In genomic region chr2:20504174-20504573, GRCh38 we compare ENCODE assay signal across 1 cellular context.
TF ChIP-seq lines count a peak whose summit lies in the region.

No MANE protein-coding gene starts in this region.

TF ChIP-seq in GM12878, 131 proteins besides CTCF, POLR2A, EP300 and RAD21 (continued from another document):
- TF ChIP-seq RELB (IDR thresholded peaks at IDR 0.05; ENCODE audit: low read depth) = no peak
- no peak for TF ChIP-seq PAX8 (IDR thresholded peaks at IDR 0.05)
- no peak for TF ChIP-seq JUNB (IDR thresholded peaks at IDR 0.05)
